Comparison of ENCODE assay signal across 11 cellular contexts in the genomic region with DNA sequence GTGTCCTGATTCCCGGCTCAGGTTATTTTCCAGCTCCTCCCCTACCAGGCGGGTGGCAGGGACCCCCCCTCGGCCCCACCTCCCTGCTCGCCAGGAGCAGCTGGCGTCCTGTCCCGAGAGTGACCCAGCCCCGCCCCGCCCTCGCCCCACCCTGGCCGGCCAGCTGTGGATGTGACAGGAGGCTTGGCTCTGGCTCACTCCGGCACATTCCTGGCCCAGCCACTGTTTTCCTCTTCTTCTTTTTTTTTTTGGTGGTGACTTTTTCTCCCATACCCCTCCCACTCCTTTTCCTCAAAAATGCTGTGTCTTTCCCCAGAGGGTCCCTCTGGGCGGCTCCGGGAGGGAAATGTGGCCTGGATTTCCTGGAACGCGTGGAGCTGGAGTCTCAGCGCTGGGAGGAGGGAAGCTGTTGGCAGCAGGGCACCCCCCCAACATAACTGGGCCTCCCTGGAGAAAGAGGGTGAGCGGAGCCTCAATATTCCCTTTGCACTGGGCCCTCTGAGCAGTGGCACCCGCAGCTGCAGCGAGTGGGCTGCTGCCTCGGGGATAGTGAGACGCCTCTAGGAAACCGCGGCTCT. TPM values are rescaled to one million over a fixed set of nuclear protein-coding genes. Genes with fewer than 3 reads are reported as not detected.
A peak's percentile ranks its signal among the peaks of the same experiment; 100 is the strongest.
DNase-seq lines count a peak whose midpoint lies in the region; ATAC-seq and TF ChIP-seq lines count a peak whose summit lies in the region.
"Had no signal": no experiment of that assay in that cellular context is flagged by ENCODE, and none has a peak within 500 bp of the region (broad histone marks: within the 10 kb centered on the region; RNA-seq: fewer than 3 reads in every experiment).

No MANE protein-coding gene starts in this region.

- H3K36me3 Mint-ChIP-seq in HFFc6 (ENCODE audit: low read depth): no peaks in the 10 kb centered on the region

- intact Hi-C loops in posterior vena cava (cut with DNase I): no loop called here

- no peak overlapping the region for H3K27ac ChIP-seq in RWPE2 (ENCODE audit: poor library complexity, severe bottlenecking)
- H3K27ac ChIP-seq in cardiac muscle cell: no peak overlapping the region

- H3K4me1 ChIP-seq in RWPE2 (ENCODE audit: insufficient read depth, poor library complexity, severe bottlenecking) (no peaks in the 10 kb centered on the region), cardiac muscle cell (ENCODE audit: low read depth) (peaks cover 24% of the 10 kb centered on the region)

- H3K4me1 Mint-ChIP-seq in HFFc6 (ENCODE audit: low read depth): peaks cover 6% of the 10 kb centered on the region; the same call in 1 of the 2 replicates

- no peak overlapping the region for H3K4me3 Mint-ChIP-seq in HFFc6

- H3K36me3 ChIP-seq in RWPE2 (ENCODE audit: low read depth) (no peaks in the 10 kb centered on the region), cardiac muscle cell (no peaks in the 10 kb centered on the region)

- H3K9me3 ChIP-seq in RWPE2 (ENCODE audit: severe bottlenecking) (no peaks in the 10 kb centered on the region), cardiac muscle cell (ENCODE audit: low read depth) (no peaks in the 10 kb centered on the region)

- H3K27me3 ChIP-seq in RWPE2 (ENCODE audit: insufficient read depth, poor library complexity, severe bottlenecking) (peaks cover 32% of the 10 kb centered on the region), cardiac muscle cell (no peaks in the 10 kb centered on the region)

- ATAC-seq in RWPE2 (ENCODE audit: low read depth) (peak; percentile 49), HG03565 (IDR thresholded peaks at IDR 0.05; ENCODE audit: unreplicated experiment) (no peak)

- TF ChIP-seq CTCF in RWPE2 (IDR thresholded peaks at IDR 0.05; ENCODE audit: poor library complexity, severe bottlenecking): no peak
- TF ChIP-seq CTCF in cardiac muscle cell (IDR thresholded peaks at IDR 0.05; ENCODE audit: low read depth, low read length): no peak
- TF ChIP-seq CTCF in HFFc6 (IDR thresholded peaks at IDR 0.05): no peak

- H3K9me3 Mint-ChIP-seq in HFFc6: no peaks in the 10 kb centered on the region

- no peak overlapping the region for H3K27ac Mint-ChIP-seq in HFFc6

- peaks cover 38% of the 10 kb centered on the region for H3K27me3 Mint-ChIP-seq in HFFc6 (ENCODE audit: insufficient read depth)

- no peak overlapping the region for H3K4me3 ChIP-seq in RWPE2 (ENCODE audit: severe bottlenecking)
- no peak overlapping the region for H3K4me3 ChIP-seq in cardiac muscle cell

- peak; percentile 18 for DNase-seq in EL
- DNase-seq in RWPE2 (ENCODE audit: low spot score): no peak
- DNase-seq in cardiac muscle cell (ENCODE audit: low read depth in 1 of 2, low spot score in 1 of 2): peak; percentile 25 to 70
- DNase-seq in posterior vena cava (ENCODE audit: low spot score): peak; percentile 83
- DNase-seq in NCI-H774 (lab: John Stamatoyannopoulos, UW): no peak
- no peak for DNase-seq in HFFc6
- no peak for DNase-seq in NCI-H1092 treated with DMSO at 0.1 percent for 48 hours (lab: John Stamatoyannopoulos, UW)
- DNase-seq: DMS79, NCI-H2081 treated with DMSO at 0.1 percent for 48 hours had no signal

RNA-seq across cellular contexts. Expression of a gene that starts 28.3 kb away (rescaled TPM):
- total RNA-seq in cardiac muscle cell (126 and 189 TPM in 2 replicates), posterior vena cava (10 to 100 TPM; 71.4 to 74.8 TPM)
- polyA plus RNA-seq in cardiac muscle cell: 74.8 and 131 TPM in 2 replicates
- 100 to 1,000 TPM; 124 to 150 (median 135) TPM for total RNA-seq in HFFc6 (2021; fragmentation: NEBNext Ultra II Directional; extraction: Animal tissue kit (Norgen Biotek cat#: 25700))

RNA-seq across cellular contexts. Expression of a gene that starts 38.3 kb away (rescaled TPM):
- total RNA-seq in cardiac muscle cell: 0.11 and 0.86 TPM in 2 replicates
- polyA plus RNA-seq in cardiac muscle cell: 2.4 and 3.0 TPM in 2 replicates
- total RNA-seq in posterior vena cava: 1 to 10 TPM; 2.2 to 2.5 TPM
- total RNA-seq in HFFc6 (2021; fragmentation: NEBNext Ultra II Directional; extraction: Animal tissue kit (Norgen Biotek cat#: 25700)): not detected
- total RNA-seq: T-helper 2 cell treated with Interferon-gamma antibody and Interleukin-4, amounts not matched to agents 100 ng/mL and 5 ng/mL, for 36 hours had no signal

Comparison
In these comparisons a context has a peak if more than half of its experiments do, and no peak if none do; other contexts are left out.
1. DNase-seq: peak in EL (single experiment), cardiac muscle cell (2 of 2) and posterior vena cava (single experiment); none in RWPE2 (single experiment), NCI-H774 (single experiment), HFFc6 (single experiment) and NCI-H1092 treated with DMSO at 0.1 percent for 48 hours (single experiment).